8 cellular contexts compared by ENCODE assay signal in genomic region chr19:13037161-13037560, GRCh38. TPM values are rescaled to one million over a fixed set of nuclear protein-coding genes. Genes with fewer than 3 reads are reported as not detected.
DNase-seq lines count a peak whose midpoint lies in the region; ATAC-seq and TF ChIP-seq lines count a peak whose summit lies in the region.

No MANE protein-coding gene starts in this region.

- no peaks in the 10 kb centered on the region; the same call in none of the 2 replicates for H3K27me3 ChIP-seq in Caco-2 (replicated peaks; ENCODE audit: control insufficient read depth, insufficient read depth, low read length)
- no peaks in the 10 kb centered on the region for H3K27me3 ChIP-seq in esophagus muscularis mucosa
- H3K27me3 ChIP-seq in rectal smooth muscle tissue (ENCODE audit: control insufficient read depth, insufficient read depth, low read length) = no peaks in the 10 kb centered on the region

- no TSS peak for BruUV-seq in Caco-2 (replicated peaks; lab: Mats Ljungman, UMichigan)

- no peaks in the 10 kb centered on the region for H3K36me3 Mint-ChIP-seq in Caco-2 (ENCODE audit: insufficient read depth, unreplicated experiment)

- peaks cover 9% of the 10 kb centered on the region for H3K27me3 Mint-ChIP-seq in Caco-2 (ENCODE audit: insufficient read depth, unreplicated experiment)

- no peak for ATAC-seq in HG03520 (IDR thresholded peaks at IDR 0.05; ENCODE audit: unreplicated experiment)

- CTCF ChIA-PET in Caco-2 (lab: Charles Lee) = interaction anchor here (1.5 to 1.6 kb wide), 2 partner anchors 24 to 59 kb away, joined by 9 to 10 read pairs; no protein-coding TSS in a partner anchor

- H3K9ac ChIP-seq in rectal smooth muscle tissue (ENCODE audit: low read length) = no peak overlapping the region

- no peaks in the 10 kb centered on the region for H3K9me3 Mint-ChIP-seq in Caco-2 (ENCODE audit: unreplicated experiment)

- H3K4me1 ChIP-seq in Caco-2 (peaks cover 19% of the 10 kb centered on the region), esophagus muscularis mucosa (peaks cover 87 to 99% (median 94%) of the 10 kb centered on the region in 4 donors), rectal smooth muscle tissue (ENCODE audit: control insufficient read depth, insufficient read depth, low read length) (peaks cover 75% of the 10 kb centered on the region)

- TF ChIP-seq CTCF in Caco-2 (IDR thresholded peaks at IDR 0.05; ENCODE audit: insufficient read depth in 1 of 2, low read depth in 1 of 2, low read length in 1 of 2, severe bottlenecking in 1 of 2, unreplicated experiment in 1 of 2) (no peak), esophagus muscularis mucosa (IDR thresholded peaks at IDR 0.05) (no peak)

- no peak for TF ChIP-seq EP300 in esophagus muscularis mucosa (IDR thresholded peaks at IDR 0.05)

- peaks cover 24% of the 10 kb centered on the region for H3K4me1 Mint-ChIP-seq in Caco-2 (ENCODE audit: low read depth, unreplicated experiment)

- H3K27ac ChIP-seq in esophagus muscularis mucosa (replicated peaks in 1 of 4) = peak overlapping the region; percentile 85 to 88 (median 87)
- H3K27ac ChIP-seq in rectal smooth muscle tissue (ENCODE audit: low read depth, low read length) = peak overlapping the region; percentile 72

- H3K9me3 ChIP-seq in Caco-2 = no peaks in the 10 kb centered on the region
- H3K9me3 ChIP-seq in esophagus muscularis mucosa = no peaks in the 10 kb centered on the region

- intact Hi-C loops in Caco-2 (cut with micrococcal nuclease; ENCODE audit: unreplicated experiment) (loop anchor here (2.0 kb wide), 1 partner anchor 60 kb away; no protein-coding TSS in a partner anchor), esophagus muscularis mucosa (cut with DNase I) (no loop called here)

- H3K4me3 ChIP-seq in Caco-2 (ENCODE audit: low read depth, low read length) (no peak overlapping the region), esophagus muscularis mucosa (no peak overlapping the region), rectal smooth muscle tissue (ENCODE audit: low read length) (no peak overlapping the region)

- H3K36me3 ChIP-seq in Caco-2 (ENCODE audit: control insufficient read depth, insufficient read depth, low read length) (no peaks in the 10 kb centered on the region), esophagus muscularis mucosa (no peaks in the 10 kb centered on the region), rectal smooth muscle tissue (ENCODE audit: control insufficient read depth, insufficient read depth, low read length) (peaks cover 3% of the 10 kb centered on the region)

- peak overlapping the region; percentile 63 for H3K27ac Mint-ChIP-seq in Caco-2 (ENCODE audit: unreplicated experiment)

- no peak for TF ChIP-seq POLR2A in esophagus muscularis mucosa (IDR thresholded peaks at IDR 0.05; ENCODE audit: low read depth)

- DNase-seq in Caco-2 (no peak), RPMI7951 (ENCODE audit: low read depth) (peak; percentile 95), esophagus muscularis mucosa (ENCODE audit: extremely low spot score) (no peak), NCI-H2107 treated with DMSO at 0.1 percent for 48 hours (lab: John Stamatoyannopoulos, UW; ENCODE audit: unreplicated experiment) (no peak), C1 segment of cervical spinal cord (lab: John Stamatoyannopoulos, UW) (no peak), NCI-H526 treated with DMSO at 0.1 percent for 48 hours (lab: John Stamatoyannopoulos, UW) (no peak)

- no peak overlapping the region for H3K4me3 Mint-ChIP-seq in Caco-2 (ENCODE audit: unreplicated experiment)

- POLR2A ChIA-PET in Caco-2 (lab: Charles Lee) = no interaction called here

- 38% methylated on average over 7 of the region's 7 CpGs for WGBS in esophagus muscularis mucosa

RNA-seq across cellular contexts. Expression of gene NFIX, which starts 41.9 kb away (rescaled TPM):
- total RNA-seq in Caco-2 (2022) (0.35 and 0.82 TPM in 2 replicates), esophagus muscularis mucosa (100 to 1,000 TPM in 1 of 4 donors, 10 to 100 TPM in 3; 56.0 to 154 (median 79.4) TPM)
- total RNA-seq in RPMI7951 (2014; rRNA removed; shearing (Covaris generic)) = 19.6 and 22.5 TPM in 2 replicates

Comparison
In these comparisons a context has a peak if more than half of its experiments do, and no peak if none do; other contexts are left out.
1. RNA of gene NFIX, which starts 41.9 kb away (total RNA-seq): 56.0 to 154 TPM in esophagus muscularis mucosa and 19.6 to 22.5 TPM in RPMI7951; 0.35 to 0.82 TPM in Caco-2; every median in the first group is over 10 times any median in the second.